Comparison of ENCODE assay signal across 1 cellular context in genomic region chr11:67630230-67630942, GRCh38.
TF ChIP-seq lines count a peak whose summit lies in the region.

No MANE protein-coding gene starts in this region.

TF ChIP-seq in K562, 482 proteins besides CTCF, POLR2A, EP300 and RAD21 (continued from another document and continues in another):
- TF ChIP-seq MNT (conservative IDR thresholded peaks at IDR 0.05) (peak; percentile 84 to 92), HMGXB4 (CRISPR knock-in tag; IDR thresholded peaks at IDR 0.05) (peak; percentile 85; the same call in 1 of the 2 replicates), NR3C1 (CRISPR knock-in tag; IDR thresholded peaks at IDR 0.05) (no peak), SOX6 (IDR thresholded peaks at IDR 0.05) (0 out of 2 replicates have a peak, but pooled peaks have one; percentile 37), ETV5 (CRISPR knock-in tag; IDR thresholded peaks at IDR 0.05; ENCODE audit: low read depth) (peak; percentile 81), ZBTB33 (CRISPR knock-in tag; IDR thresholded peaks at IDR 0.05) (no peak), ZNF41 (CRISPR knock-in tag; conservative IDR thresholded peaks at IDR 0.05) (no peak), SMAD3 (CRISPR knock-in tag; conservative IDR thresholded peaks at IDR 0.05) (no peak), BCL6 (CRISPR knock-in tag; IDR thresholded peaks at IDR 0.05) (no peak), NCOA1 (IDR thresholded peaks at IDR 0.05; ENCODE audit: low read depth) (no peak; the same call in 1 of the 2 replicates), SFPQ (IDR thresholded peaks at IDR 0.05; ENCODE audit: low read depth, low read length) (no peak), TBL1XR1 (IDR thresholded peaks at IDR 0.05; ENCODE audit: low read length in 2 of 2) (0 out of 4 replicates have a peak, but pooled peaks of 1 of the 2 experiments have one; percentile 9), MECOM (CRISPR knock-in tag; IDR thresholded peaks at IDR 0.05) (no peak), HNRNPLL (IDR thresholded peaks at IDR 0.05; ENCODE audit: low read depth, low read length, poor library complexity, severe bottlenecking) (peak; percentile 17), RBM17 (IDR thresholded peaks at IDR 0.05; ENCODE audit: borderline replicate concordance, low read depth, low read length) (no peak), NONO (IDR thresholded peaks at IDR 0.05; ENCODE audit: low read depth in 2 of 2, low read length in 1 of 2) (peak in 1 of 2 experiments; percentile 86; a peak in 2 of 4 replicates), CSDE1 (IDR thresholded peaks at IDR 0.05) (no peak), ZBTB43 (CRISPR knock-in tag; IDR thresholded peaks at IDR 0.05) (no peak), DNMT1 (IDR thresholded peaks at IDR 0.05) (no peak), ARID2 (IDR thresholded peaks at IDR 0.05) (0 out of 2 replicates have a peak, but pooled peaks have one; percentile 19), HCFC1 (IDR thresholded peaks at IDR 0.05; ENCODE audit: low read depth, low read length) (no peak), XRCC5 (IDR thresholded peaks at IDR 0.05; ENCODE audit: low read depth, low read length) (no peak; the same call in 1 of the 2 replicates), ATF4 (CRISPR knock-in tag; IDR thresholded peaks at IDR 0.05) (0 out of 2 replicates have a peak, but pooled peaks have one; percentile 32), SNAPC5 (CRISPR knock-in tag; IDR thresholded peaks at IDR 0.05) (no peak), ATF3 (IDR thresholded peaks at IDR 0.05) (no peak), ATF3 (CRISPR knock-in tag; conservative IDR thresholded peaks at IDR 0.05) (no peak), ZNF785 (CRISPR knock-in tag; IDR thresholded peaks at IDR 0.05) (no peak), FOXK2 (conservative IDR thresholded peaks at IDR 0.05 in 1 of 2, IDR thresholded peaks at IDR 0.05 in 1 of 2; ENCODE audit: low read depth in 2 of 2) (no peak), ZBTB12 (CRISPR knock-in tag; IDR thresholded peaks at IDR 0.05) (no peak), ZBTB7A (IDR thresholded peaks at IDR 0.05; ENCODE audit: borderline replicate concordance, control insufficient read depth, low read depth, low read length) (peak; percentile 77; the same call in 1 of the 2 replicates), ZNF668 (CRISPR knock-in tag; IDR thresholded peaks at IDR 0.05) (no peak), E2F6 (IDR thresholded peaks at IDR 0.05; ENCODE audit: borderline replicate concordance in 1 of 2, extremely low read depth in 1 of 2, insufficient read depth in 1 of 2, insufficient read length in 1 of 2, low read depth in 1 of 2, low read length in 1 of 2, poor library complexity in 1 of 2, severe bottlenecking in 1 of 2) (peak; percentile 30 to 33), TEAD1 (CRISPR knock-in tag; IDR thresholded peaks at IDR 0.05) (peak; percentile 2 to 24; a peak in 1 of 4 replicates), ZNF280A (IDR thresholded peaks at IDR 0.05; ENCODE audit: low read depth, partially characterized antibody) (no peak), ZNF512 (tag; IDR thresholded peaks at IDR 0.05) (no peak), ZNF449 (CRISPR knock-in tag; IDR thresholded peaks at IDR 0.05) (no peak), FOXA3 (CRISPR knock-in tag; conservative IDR thresholded peaks at IDR 0.05 in 1 of 2, IDR thresholded peaks at IDR 0.05 in 1 of 2) (no peak), SREBF2 (CRISPR knock-in tag; IDR thresholded peaks at IDR 0.05) (no peak), IRF1 (CRISPR knock-in tag; IDR thresholded peaks at IDR 0.05; ENCODE audit: borderline replicate concordance) (no peak), HDAC2 (IDR thresholded peaks at IDR 0.05) (peak; percentile 82; the same call in 1 of the 2 replicates)
